ENCODE assay signal across 8 cellular contexts in the genomic region with DNA sequence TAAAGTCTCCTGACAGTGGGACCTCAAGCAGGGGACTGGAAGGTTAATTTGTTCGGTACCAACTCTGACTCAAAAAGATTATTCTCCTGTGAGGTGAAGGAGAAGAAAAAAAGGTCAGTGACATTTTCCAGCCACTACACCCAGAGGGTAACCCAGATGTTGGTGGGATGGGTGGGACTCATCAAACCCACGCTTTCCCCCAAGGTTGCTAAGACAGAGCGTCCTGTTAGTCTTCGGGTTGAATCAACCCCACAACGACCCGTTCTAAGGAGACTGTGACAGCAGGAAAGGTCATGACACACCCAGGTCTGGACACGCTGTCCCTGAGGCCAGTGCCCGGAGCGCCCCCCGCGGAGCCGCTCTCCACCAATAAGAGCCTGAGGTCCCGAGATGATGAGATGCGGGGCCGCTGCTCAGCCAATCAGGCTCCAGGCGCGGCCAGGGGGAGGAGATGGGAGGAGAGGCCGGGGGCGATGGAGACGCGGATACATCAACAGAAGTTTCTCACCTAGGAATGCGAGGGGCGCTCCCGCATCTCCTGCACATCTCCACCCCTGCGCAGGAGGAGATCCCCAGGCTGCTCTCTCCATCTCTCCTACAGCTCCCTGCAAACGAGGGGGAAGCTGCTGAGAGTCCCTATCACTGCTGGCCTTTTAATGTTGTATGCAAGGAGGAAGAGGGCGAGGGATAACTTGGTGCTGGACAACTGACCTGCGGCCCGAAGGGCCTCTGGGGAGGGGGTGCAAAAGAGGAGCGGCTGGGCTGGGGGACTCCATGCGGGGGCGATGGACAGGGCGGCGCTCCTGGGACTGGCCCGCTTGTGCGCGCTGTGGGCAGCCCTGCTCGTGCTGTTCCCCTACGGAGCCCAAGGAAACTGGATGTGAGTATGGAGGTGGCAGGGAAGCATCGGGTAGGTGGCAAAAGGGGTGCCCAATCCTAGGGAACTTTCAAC. TPM values are rescaled to one million over a fixed set of nuclear protein-coding genes. Genes with fewer than 3 reads are reported as not detected.
DNase-seq lines count a peak whose midpoint lies in the region; ATAC-seq lines count a peak whose summit lies in the region.

Gene WNT16, plus strand, starts transcription at position 493 of the 952 bp plus-strand sequence. Its CDS starts 293 bp downstream, at position 786.

- H3K4me3 Mint-ChIP-seq in activated T-cell treated with anti-CD3 and anti-CD28 coated beads, Interleukin-2, amount 50 U/mL, for 24 hours = peak within 1 kb of the TSS; percentile 59
- peak within 1 kb of the TSS; percentile 43 for H3K4me3 Mint-ChIP-seq in activated CD4-positive, alpha-beta memory T cell treated with anti-CD3 and anti-CD28 coated beads, Interleukin-2, amount 10 ng/mL, durations not matched to agents 7 days and 5 days

- peaks cover 66% of the 10 kb centered on the region for H3K27me3 Mint-ChIP-seq in activated T-cell treated with anti-CD3 and anti-CD28 coated beads, Interleukin-2, amount 50 U/mL, for 24 hours
- peaks cover 56% of the 10 kb centered on the region for H3K27me3 Mint-ChIP-seq in activated CD4-positive, alpha-beta memory T cell treated with anti-CD3 and anti-CD28 coated beads, Interleukin-2, amount 10 ng/mL, durations not matched to agents 7 days and 5 days

- intact Hi-C loops in right cardiac atrium (cut with DNase I) = no loop called here

- peaks cover 20% of the 10 kb centered on the region for H3K4me1 Mint-ChIP-seq in activated T-cell treated with anti-CD3 and anti-CD28 coated beads, Interleukin-2, amount 50 U/mL, for 24 hours (ENCODE audit: low read depth)
- peaks cover 20% of the 10 kb centered on the region for H3K4me1 Mint-ChIP-seq in activated CD4-positive, alpha-beta memory T cell treated with anti-CD3 and anti-CD28 coated beads, Interleukin-2, amount 10 ng/mL, durations not matched to agents 7 days and 5 days

- no peaks in the 10 kb centered on the region for H3K36me3 Mint-ChIP-seq in activated T-cell treated with anti-CD3 and anti-CD28 coated beads, Interleukin-2, amount 50 U/mL, for 24 hours (ENCODE audit: low read depth)
- H3K36me3 Mint-ChIP-seq in activated CD4-positive, alpha-beta memory T cell treated with anti-CD3 and anti-CD28 coated beads, Interleukin-2, amount 10 ng/mL, durations not matched to agents 7 days and 5 days (ENCODE audit: low read depth) = no peaks in the 10 kb centered on the region

- ATAC-seq in right cardiac atrium (peak; percentile 36 to 53), left lobe of liver (no peak)

- POLR2A ChIA-PET in activated CD4-positive, alpha-beta memory T cell treated with anti-CD3 and anti-CD28 coated beads, Interleukin-2, amount 10 ng/mL, durations not matched to agents 7 days and 5 days (lab: Charles Lee) = interaction anchor here (1.1 kb wide), 1 partner anchor 17 kb away, joined by 3 read pairs; no protein-coding TSS in a partner anchor

- peak; percentile 31 for DNase-seq in activated T-cell treated with anti-CD3 and anti-CD28 coated beads, Interleukin-2, amount 50 U/mL, for 24 hours
- no peak for DNase-seq in activated T-cell treated with anti-CD3 and anti-CD28 coated beads for 4 hours
- DNase-seq in activated CD4-positive, alpha-beta memory T cell treated with anti-CD3 and anti-CD28 coated beads, Interleukin-2, amount 10 ng/mL, durations not matched to agents 7 days and 5 days = no peak
- DNase-seq in right cardiac atrium = peak; percentile 17 to 35 (median 27)
- DNase-seq in GF-D8 (lab: John Stamatoyannopoulos, UW) = no peak
- DNase-seq in left lobe of liver (ENCODE audit: low spot score) = no peak
- DNase-seq in stimulated activated CD4-positive, alpha-beta T cell treated with anti-CD3 and anti-CD28 coated beads, Interleukin-2, amount 100 ng/mL, for 48 hours = no peak

- no peaks in the 10 kb centered on the region for H3K9me3 ChIP-seq in right cardiac atrium (ENCODE audit: control insufficient read depth, low read length)
- no peaks in the 10 kb centered on the region for H3K9me3 ChIP-seq in skeletal muscle tissue (ENCODE audit: control insufficient read depth in 3 of 3, low read length in 3 of 3)

- H3K9ac ChIP-seq in skeletal muscle tissue (ENCODE audit: low read depth in 1 of 3, low read length in 3 of 3) = no peak within 1 kb of the TSS

- no peak within 1 kb of the TSS for H3K27ac Mint-ChIP-seq in activated T-cell treated with anti-CD3 and anti-CD28 coated beads, Interleukin-2, amount 50 U/mL, for 24 hours
- no peak within 1 kb of the TSS for H3K27ac Mint-ChIP-seq in activated CD4-positive, alpha-beta memory T cell treated with anti-CD3 and anti-CD28 coated beads, Interleukin-2, amount 10 ng/mL, durations not matched to agents 7 days and 5 days

- H3K4me3 ChIP-seq in right cardiac atrium (ENCODE audit: low read length) (peak within 1 kb of the TSS; percentile 49), skeletal muscle tissue (ENCODE audit: low read length in 3 of 3) (peak within 1 kb of the TSS; percentile 65 to 75 (median 71))

- 11% methylated on average over 40 of the region's 40 CpGs for WGBS in right cardiac atrium

- H3K4me1 ChIP-seq in right cardiac atrium (ENCODE audit: control insufficient read depth, insufficient read depth, low read length) (peaks cover 2% of the 10 kb centered on the region), skeletal muscle tissue (ENCODE audit: control insufficient read depth in 3 of 3, insufficient read depth in 3 of 3, low read length in 3 of 3) (peaks cover 13 to 14% (median 14%) of the 10 kb centered on the region in 3 donors)

- no peaks in the 10 kb centered on the region for H3K9me3 Mint-ChIP-seq in activated T-cell treated with anti-CD3 and anti-CD28 coated beads, Interleukin-2, amount 50 U/mL, for 24 hours
- no peaks in the 10 kb centered on the region for H3K9me3 Mint-ChIP-seq in activated CD4-positive, alpha-beta memory T cell treated with anti-CD3 and anti-CD28 coated beads, Interleukin-2, amount 10 ng/mL, durations not matched to agents 7 days and 5 days

- CTCF ChIA-PET in activated CD4-positive, alpha-beta memory T cell treated with anti-CD3 and anti-CD28 coated beads, Interleukin-2, amount 10 ng/mL, durations not matched to agents 7 days and 5 days (lab: Charles Lee) = interaction anchor here (1.0 to 2.2 kb wide), 3 partner anchors 38 to 342 kb away, joined by 4 to 11 read pairs (median 5); no protein-coding TSS in a partner anchor

- no peaks in the 10 kb centered on the region for H3K36me3 ChIP-seq in skeletal muscle tissue (ENCODE audit: control insufficient read depth in 3 of 3, insufficient read depth in 3 of 3, low read length in 3 of 3)

- H3K27ac ChIP-seq in right cardiac atrium (ENCODE audit: low read length) (no peak within 1 kb of the TSS), skeletal muscle tissue (ENCODE audit: low read depth, low read length) (no peak within 1 kb of the TSS)

- no peaks in the 10 kb centered on the region for H3K27me3 ChIP-seq in right cardiac atrium (ENCODE audit: control insufficient read depth, insufficient read depth)
- H3K27me3 ChIP-seq in skeletal muscle tissue (ENCODE audit: control insufficient read depth in 3 of 3, insufficient read depth in 3 of 3, low read length in 3 of 3) = peaks cover 38 to 52% (median 51%) of the 10 kb centered on the region in 3 donors

RNA-seq across cellular contexts. Expression of gene WNT16, which starts in this region (rescaled TPM):
- not detected for total RNA-seq in activated CD4-positive, alpha-beta memory T cell treated with anti-CD3 and anti-CD28 coated beads, Interleukin-2, amount 10 ng/mL, durations not matched to agents 7 days and 5 days
- total RNA-seq in right cardiac atrium = not detected
- polyA plus RNA-seq in right cardiac atrium = not detected
- total RNA-seq in skeletal muscle tissue = 1.0 TPM
- not detected for total RNA-seq in left lobe of liver

Comparison
In these comparisons a context has a peak if more than half of its experiments do, and no peak if none do; other contexts are left out.
1. Peak in DNase-seq, ATAC-seq and H3K4me3 ChIP-seq in right cardiac atrium; RNA of the gene not detected or under 1 TPM.